In genomic region chr11:75014129-75014528, GRCh38 we compare ENCODE assay signal across 16 cellular contexts. TPM values are rescaled to one million over a fixed set of nuclear protein-coding genes. Genes with fewer than 3 reads are reported as not detected.
DNase-seq lines count a peak whose midpoint lies in the region; ATAC-seq and TF ChIP-seq lines count a peak whose summit lies in the region.
"Had no signal": no experiment of that assay in that cellular context is flagged by ENCODE, and none has a peak within 500 bp of the region (broad histone marks: within the 10 kb centered on the region; RNA-seq: fewer than 3 reads in every experiment).

No MANE protein-coding gene starts in this region.

- no peak overlapping the region for H2BK120ac ChIP-seq in mesendoderm (ENCODE audit: low read depth, low read length)

- no peak overlapping the region for H3K23ac ChIP-seq in mesendoderm (ENCODE audit: low read length)

- H3K56ac ChIP-seq in mesendoderm (ENCODE audit: low read length), result no peak overlapping the region

- no peak overlapping the region for H3K4ac ChIP-seq in mesendoderm (ENCODE audit: low read depth, low read length)

- H3K4me3 ChIP-seq in fibroblast of lung (replicated peaks in 1 of 4; ENCODE audit: control extremely low read depth in 1 of 4, insufficient read depth in 1 of 4, low read depth in 3 of 4, low read length in 4 of 4), result no peak overlapping the region
- no peak overlapping the region for H3K4me3 ChIP-seq in mesendoderm (ENCODE audit: low read length)
- H3K4me3 ChIP-seq: prostate gland, tibial artery had no signal

- H4K20me1 ChIP-seq in fibroblast of lung (ENCODE audit: control insufficient read depth, extremely low read depth, insufficient read depth, low read length), result no peaks in the 10 kb centered on the region

- H2BK5ac ChIP-seq in mesendoderm (ENCODE audit: low read length), result no peak overlapping the region

- no peaks in the 10 kb centered on the region for H3K9me3 ChIP-seq in fibroblast of lung (ENCODE audit: control insufficient read depth, insufficient read depth, low read depth, low read length)
- H3K9me3 ChIP-seq: prostate gland had no signal

- no peak overlapping the region for H4K8ac ChIP-seq in mesendoderm (ENCODE audit: low read depth, low read length)

- no peak overlapping the region for H3K18ac ChIP-seq in mesendoderm (ENCODE audit: low read length)

- WGBS in mesendoderm (ENCODE audit: extremely low coverage, insufficient coverage, low lambda C conversion rate), result no CpG with 5 or more reads among the region's 1 CpG

- peaks cover 5% of the 10 kb centered on the region for H3K4me1 ChIP-seq in fibroblast of lung (ENCODE audit: control insufficient read depth, extremely low read depth, insufficient read depth, low read length)
- H3K4me1 ChIP-seq in mesendoderm (ENCODE audit: control insufficient read depth, low read depth, low read length), result no peaks in the 10 kb centered on the region
- H3K4me1 ChIP-seq: prostate gland, tibial artery had no signal

- H3K79me2 ChIP-seq in fibroblast of lung (ENCODE audit: control insufficient read depth, insufficient read depth, low read length) (no peaks in the 10 kb centered on the region), mesendoderm (ENCODE audit: control insufficient read depth, insufficient read depth, low read length) (no peaks in the 10 kb centered on the region)

- no peak overlapping the region for H3K27ac ChIP-seq in fibroblast of lung (ENCODE audit: insufficient read depth, low read length)
- H3K27ac ChIP-seq in mesendoderm (ENCODE audit: low read depth, low read length), result no peak overlapping the region
- H3K27ac ChIP-seq: prostate gland, tibial artery had no signal

- no peaks in the 10 kb centered on the region for H3K27me3 ChIP-seq in fibroblast of lung (ENCODE audit: control insufficient read depth, insufficient read depth, low read length)
- no peaks in the 10 kb centered on the region for H3K27me3 ChIP-seq in mesendoderm (ENCODE audit: insufficient read depth, low read length, poor library complexity)
- H3K27me3 ChIP-seq: tibial artery had no signal

- no peak overlapping the region for H2BK15ac ChIP-seq in mesendoderm (replicated peaks; ENCODE audit: low read depth)

- DNase-seq in Daoy (ENCODE audit: low read depth), result peak; percentile 35
- DNase-seq in RKO (ENCODE audit: low spot score), result peak; percentile 47
- peak; percentile 55 to 81 for DNase-seq in fibroblast of lung (ENCODE audit: low read depth in 2 of 2)
- DNase-seq in mesendoderm, result peak; percentile 10
- no peak for DNase-seq in NOMO-1 (lab: John Stamatoyannopoulos, UW; ENCODE audit: unreplicated experiment in 2 of 2)
- no peak for DNase-seq in NCI-H1436 treated with DMSO at 0.1 percent for 48 hours (lab: John Stamatoyannopoulos, UW)
- DNase-seq: activated CD4-positive, alpha-beta T cell treated with anti-CD3 and anti-CD28 coated beads, Interleukin-2, amount 10 ng/mL, durations not matched to agents 24 days and 14 days; CD8-positive, alpha-beta memory T cell; endodermal cell; left colon; NCI-H526; tibial artery had no signal

- no peak overlapping the region for H2AK5ac ChIP-seq in mesendoderm (ENCODE audit: low read length)

- H4K5ac ChIP-seq in mesendoderm (ENCODE audit: low read length), result no peak overlapping the region

- H3K9ac ChIP-seq in fibroblast of lung (ENCODE audit: insufficient read depth, low read length) (no peak overlapping the region), mesendoderm (ENCODE audit: low read length) (no peak overlapping the region)

- H3K4me2 ChIP-seq in fibroblast of lung (ENCODE audit: extremely low read depth, insufficient read depth, low read length), result no peak overlapping the region
- no peak overlapping the region for H3K4me2 ChIP-seq in mesendoderm (ENCODE audit: low read length)

- ATAC-seq in HG03097 (IDR thresholded peaks at IDR 0.05; ENCODE audit: low FRiP score, unreplicated experiment) (no peak), HG03565 (IDR thresholded peaks at IDR 0.05; ENCODE audit: unreplicated experiment) (no peak)
- ATAC-seq: activated naive CD4-positive, alpha-beta T cell treated with anti-CD3 and anti-CD28 coated beads, Interleukin-2, amount 50 U/mL, for 72 hours; left colon had no signal

- no peaks in the 10 kb centered on the region for H3K79me1 ChIP-seq in mesendoderm (ENCODE audit: low read length)

- TF ChIP-seq CTCF in fibroblast of lung (conservative IDR thresholded peaks at IDR 0.05 in 1 of 2, IDR thresholded peaks at IDR 0.05 in 1 of 2; ENCODE audit: low read depth in 1 of 2, low read length in 2 of 2), result peak in 1 of 2 donors; percentile 26

- H3K36me3 ChIP-seq in fibroblast of lung (ENCODE audit: control insufficient read depth, insufficient read depth, low read length) (no peaks in the 10 kb centered on the region), mesendoderm (ENCODE audit: control insufficient read depth, insufficient read depth, low read length) (no peaks in the 10 kb centered on the region)
- H3K36me3 ChIP-seq: prostate gland had no signal

- H2AFZ ChIP-seq in fibroblast of lung (ENCODE audit: low read length), result no peak overlapping the region

RNA-seq across cellular contexts. Expression of gene NEU3, which starts 25.4 kb away (rescaled TPM):
- 5.9 and 17.7 TPM in 2 replicates for total RNA-seq in Daoy (2014; rRNA removed; shearing (Covaris generic))
- total RNA-seq in fibroblast of lung, result 6.2 and 6.6 TPM in 2 replicates
- polyA plus RNA-seq in fibroblast of lung, result 4.6 and 5.0 TPM in 2 replicates
- polyA plus RNA-seq in fibroblast of lung (2012), result 3.0 and 3.3 TPM in 2 replicates
- polyA minus RNA-seq in fibroblast of lung (ENCODE audit: low replicate concordance), result 7.5 and 8.2 TPM in 2 replicates
- polyA plus RNA-seq in mesendoderm (2013, experiment 1 of 2), result 7.8 TPM
- polyA plus RNA-seq in mesendoderm (2013, experiment 2 of 2), result 8.5 TPM

Comparison
In these comparisons a context has a peak if more than half of its experiments do, and no peak if none do; other contexts are left out.
1. DNase-seq: peak in Daoy (single experiment), RKO (single experiment), fibroblast of lung (2 of 2) and mesendoderm (single experiment); none in NOMO-1 (0 of 2) and NCI-H1436 treated with DMSO at 0.1 percent for 48 hours (single experiment).